Comparison of ENCODE assay signal across 1 cellular context in the genomic region with DNA sequence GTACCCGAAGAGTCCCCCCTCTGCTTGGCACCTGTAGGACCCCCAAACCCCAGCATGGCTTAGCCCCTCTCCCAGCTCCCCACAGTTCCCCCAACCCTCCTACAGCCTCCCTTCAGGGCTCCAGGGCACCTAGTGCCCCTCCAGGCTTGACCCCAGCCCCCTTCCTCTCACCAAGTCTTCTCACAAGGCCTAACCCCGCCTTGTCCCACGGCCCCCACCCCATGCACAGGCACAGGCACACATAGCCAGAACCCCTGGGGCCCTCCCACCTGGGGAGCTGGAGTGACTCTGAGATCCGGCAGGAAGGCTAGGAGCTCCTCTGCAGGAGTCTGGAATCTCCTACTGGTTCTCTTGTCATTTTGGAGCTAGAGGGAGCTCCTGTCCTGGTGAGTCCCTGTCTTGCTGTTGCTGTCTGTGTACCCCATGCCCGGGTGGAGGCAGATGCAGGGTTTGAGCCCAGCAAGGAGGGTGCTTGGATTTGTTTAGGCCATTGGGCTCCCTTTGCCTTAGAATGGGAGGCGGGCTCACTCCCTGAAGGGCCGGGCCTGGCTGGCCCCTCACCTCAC.
TF ChIP-seq lines count a peak whose summit lies in the region.

No MANE protein-coding gene starts in this region.

TF ChIP-seq in H1, 55 proteins besides CTCF, POLR2A, EP300 and RAD21 (continued from another document):
- TF ChIP-seq MAFK (IDR thresholded peaks at IDR 0.05; ENCODE audit: low read depth, low read length): no peak
- TF ChIP-seq ZNF274 (IDR thresholded peaks at IDR 0.05; ENCODE audit: borderline replicate concordance, extremely low read depth, low read length): no peak
- TF ChIP-seq CHD2 (IDR thresholded peaks at IDR 0.05; ENCODE audit: low read length): no peak
